Comparison of ENCODE assay signal across 17 cellular contexts in the genomic region with DNA sequence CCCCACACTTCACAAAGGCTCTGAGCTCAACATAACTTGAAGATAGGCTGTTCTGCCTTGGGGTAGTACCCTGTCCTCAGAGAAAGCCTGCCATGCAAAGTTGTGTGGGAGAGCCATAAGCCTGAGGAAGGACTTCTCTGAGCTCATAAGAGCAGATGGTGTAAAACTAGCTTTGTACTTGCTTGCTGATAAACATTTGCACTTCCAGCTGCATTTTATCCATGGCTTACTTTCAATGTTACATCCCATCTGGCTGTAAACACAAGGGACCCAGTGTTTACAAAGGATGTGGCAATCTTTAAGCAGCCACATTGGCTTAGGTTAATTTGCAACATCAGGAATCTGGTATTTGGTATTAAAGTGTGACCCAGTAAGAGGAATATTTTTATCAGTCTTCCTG.
A peak's percentile ranks its signal among the peaks of the same experiment; 100 is the strongest.
DNase-seq lines count a peak whose midpoint lies in the region; ATAC-seq, FAIRE-seq and TF ChIP-seq lines count a peak whose summit lies in the region.
"Had no signal": no experiment of that assay in that cellular context is flagged by ENCODE, and none has a peak within 500 bp of the region (broad histone marks: within the 10 kb centered on the region; RNA-seq: fewer than 3 reads in every experiment).

No MANE protein-coding gene starts in this region.

- H3K9me3 Mint-ChIP-seq in activated CD8-positive, alpha-beta T cell treated with anti-CD3 and anti-CD28 coated beads, Interleukin-2, amount 10 ng/mL, durations not matched to agents 7 days and 5 days (ENCODE audit: insufficient read depth): no peaks in the 10 kb centered on the region

- peak; percentile 96 for DNase-seq in NCI-H1694 treated with DMSO at 0.1 percent for 48 hours (lab: John Stamatoyannopoulos, UW)
- peak; percentile 36 for DNase-seq in HepG2 (ENCODE audit: low spot score)
- peak; percentile 36 for DNase-seq in testis
- no peak for DNase-seq in activated CD8-positive, alpha-beta T cell treated with anti-CD3 and anti-CD28 coated beads, Interleukin-2, amount 10 ng/mL, durations not matched to agents 7 days and 5 days
- DNase-seq in DMS114 treated with DMSO at 0.1 percent for 48 hours (lab: John Stamatoyannopoulos, UW; ENCODE audit: unreplicated experiment): no peak
- DNase-seq: activated CD4-positive, alpha-beta T cell treated with anti-CD3 and anti-CD28 coated beads for 48 hours; activated T-cell treated with anti-CD3 and anti-CD28 coated beads, Interleukin-2, amount 50 U/mL, for 48 hours; CD4-positive, alpha-beta T cell; colonic mucosa; esophagus squamous epithelium; GF-D8; NCI-H446 treated with DMSO at 0.1 percent for 48 hours; stimulated activated CD4-positive, alpha-beta T cell treated with anti-CD3 and anti-CD28 coated beads, Interleukin-4, amount 100 ng/mL, for 24 hours; uterus had no signal

- H3K27me3 Mint-ChIP-seq in activated CD8-positive, alpha-beta T cell treated with anti-CD3 and anti-CD28 coated beads, Interleukin-2, amount 10 ng/mL, durations not matched to agents 7 days and 5 days (ENCODE audit: low read depth): no peaks in the 10 kb centered on the region

- H4K20me1 ChIP-seq in HepG2 (ENCODE audit: insufficient read depth, low read length): no peaks in the 10 kb centered on the region

- no peak overlapping the region for H3K27ac ChIP-seq in HepG2 (ENCODE audit: extremely low read length, insufficient read depth, low read length)
- H3K27ac ChIP-seq in testis: peak overlapping the region; percentile 1 to 39
- H3K27ac ChIP-seq: adrenal gland, colonic mucosa, uterus had no signal

- POLR2A ChIA-PET in HepG2 (lab: Yijun Ruan, JAX): no interaction called here
- POLR2A ChIA-PET in activated CD8-positive, alpha-beta T cell treated with anti-CD3 and anti-CD28 coated beads, Interleukin-2, amount 10 ng/mL, durations not matched to agents 7 days and 5 days (lab: Charles Lee): no interaction called here

- H3K4me3 ChIP-seq in HepG2 (replicated peaks in 1 of 3; ENCODE audit: insufficient read depth in 1 of 3, low read depth in 2 of 3, low read length in 3 of 3) (no peak overlapping the region), testis (no peak overlapping the region)
- H3K4me3 ChIP-seq: adrenal gland, colonic mucosa, esophagus squamous epithelium, uterus had no signal

- intact Hi-C loops in HepG2 (cut with micrococcal nuclease; ENCODE audit: unreplicated experiment) (no loop called here), testis (cut with DNase I; ENCODE audit: low total_unique reads) (no loop called here)

- no TSS peak for BruUV-seq in HepG2 (replicated peaks; lab: Mats Ljungman, UMichigan)

- H3K79me2 ChIP-seq in HepG2 (ENCODE audit: insufficient read depth, low read length): no peaks in the 10 kb centered on the region

- in situ Hi-C loops in HepG2 (cut with HindIII; ENCODE audit: extremely low pct_ligation_motif_present, low pct_unique_long_range_greater_than_20kb): no loop called here

- TF ChIP-seq POLR2A in HepG2 (IDR thresholded peaks at IDR 0.05; ENCODE audit: insufficient read depth in 1 of 2, low read depth in 2 of 2, low read length in 2 of 2): no peak
- TF ChIP-seq POLR2A in testis (IDR thresholded peaks at IDR 0.05): no peak

- no peaks in the 10 kb centered on the region for H3K4me1 Mint-ChIP-seq in activated CD8-positive, alpha-beta T cell treated with anti-CD3 and anti-CD28 coated beads, Interleukin-2, amount 10 ng/mL, durations not matched to agents 7 days and 5 days (ENCODE audit: low read depth)

- ATAC-seq in HepG2 (peak; percentile 83), GM19452 (IDR thresholded peaks at IDR 0.05; ENCODE audit: unreplicated experiment) (no peak)
- ATAC-seq in activated CD8-positive, alpha-beta T cell treated with anti-CD3 and anti-CD28 coated beads, Interleukin-2, amount 10 ng/mL, durations not matched to agents 7 days and 5 days: no peak

- H3K9ac ChIP-seq in HepG2 (ENCODE audit: insufficient read depth, low read depth, low read length): no peak overlapping the region

- CTCF ChIA-PET in HepG2 (lab: Yijun Ruan, JAX; ENCODE audit: low intra/inter-chr PET ratio, low total read pairs): no interaction called here
- CTCF ChIA-PET in activated CD8-positive, alpha-beta T cell treated with anti-CD3 and anti-CD28 coated beads, Interleukin-2, amount 10 ng/mL, durations not matched to agents 7 days and 5 days (lab: Charles Lee): no interaction called here

- H3K36me3 Mint-ChIP-seq in activated CD8-positive, alpha-beta T cell treated with anti-CD3 and anti-CD28 coated beads, Interleukin-2, amount 10 ng/mL, durations not matched to agents 7 days and 5 days (ENCODE audit: low read depth): no peaks in the 10 kb centered on the region

- H3K4me1 ChIP-seq in HepG2 (ENCODE audit: insufficient read depth, low read length): peaks cover 30% of the 10 kb centered on the region
- peaks cover 5% of the 10 kb centered on the region for H3K4me1 ChIP-seq in testis
- H3K4me1 ChIP-seq: adrenal gland, colonic mucosa, esophagus squamous epithelium, uterus had no signal

- H3K27ac Mint-ChIP-seq in activated CD8-positive, alpha-beta T cell treated with anti-CD3 and anti-CD28 coated beads, Interleukin-2, amount 10 ng/mL, durations not matched to agents 7 days and 5 days: no peak overlapping the region
- H3K27ac Mint-ChIP-seq: CD4-positive, alpha-beta T cell had no signal

- TF ChIP-seq CTCF in HepG2 (CRISPR knock-in tag; IDR thresholded peaks at IDR 0.05) (no peak), testis (IDR thresholded peaks at IDR 0.05) (no peak)

- no peak overlapping the region for H2AFZ ChIP-seq in HepG2 (ENCODE audit: low read length)

- FAIRE-seq in endometrium (lab: Jason Lieb, UNC): peak; percentile 73
- peak; percentile 30 for FAIRE-seq in HepG2 (lab: Jason Lieb, UNC)

- H3K9me3 ChIP-seq in HepG2 (ENCODE audit: low read length) (no peaks in the 10 kb centered on the region), testis (no peaks in the 10 kb centered on the region)
- H3K9me3 ChIP-seq: adrenal gland, colonic mucosa, esophagus squamous epithelium, uterus had no signal

- no peak for TF ChIP-seq RAD21 in HepG2 (CRISPR knock-in tag; IDR thresholded peaks at IDR 0.05)

- H3K36me3 ChIP-seq in HepG2 (replicated peaks in 1 of 2; ENCODE audit: control insufficient read depth in 1 of 2, insufficient read depth in 2 of 2, low read length in 2 of 2): no peaks in the 10 kb centered on the region
- H3K36me3 ChIP-seq in testis (ENCODE audit: low read depth, missing control alignments): no peaks in the 10 kb centered on the region
- H3K36me3 ChIP-seq: adrenal gland, colonic mucosa, esophagus squamous epithelium, uterus had no signal

- no peak overlapping the region for H3K4me3 Mint-ChIP-seq in activated CD8-positive, alpha-beta T cell treated with anti-CD3 and anti-CD28 coated beads, Interleukin-2, amount 10 ng/mL, durations not matched to agents 7 days and 5 days
- H3K4me3 Mint-ChIP-seq: CD4-positive, alpha-beta T cell had no signal

- H3K27me3 ChIP-seq in HepG2 (ENCODE audit: control insufficient read depth in 1 of 2, insufficient read depth in 2 of 2, low read length in 2 of 2): no peaks in the 10 kb centered on the region
- no peaks in the 10 kb centered on the region for H3K27me3 ChIP-seq in testis
- H3K27me3 ChIP-seq: adrenal gland, colonic mucosa, esophagus squamous epithelium, uterus had no signal

- TF ChIP-seq EP300 in HepG2 (IDR thresholded peaks at IDR 0.05; ENCODE audit: low read depth in 2 of 2, low read length in 2 of 2) (peak in 1 of 2 experiments; percentile 23; a peak in 1 of 4 replicates), HepG2 (CRISPR knock-in tag; IDR thresholded peaks at IDR 0.05; ENCODE audit: borderline replicate concordance) (no peak)

- no peak overlapping the region; the same call in 1 of the 2 replicates for H3K4me2 ChIP-seq in HepG2 (ENCODE audit: low read depth, low read length)

TF ChIP-seq in HepG2, 621 proteins besides CTCF, POLR2A, EP300 and RAD21 (continues in another document):
- TF ChIP-seq CREM (IDR thresholded peaks at IDR 0.05) (no peak), CREM (CRISPR knock-in tag; IDR thresholded peaks at IDR 0.05) (no peak), NCOA2 (CRISPR knock-in tag; IDR thresholded peaks at IDR 0.05) (peak; percentile 35; the same call in 1 of the 2 replicates), ZNF558 (CRISPR knock-in tag; IDR thresholded peaks at IDR 0.05; ENCODE audit: borderline replicate concordance) (no peak), PITX1 (CRISPR knock-in tag; IDR thresholded peaks at IDR 0.05) (0 out of 2 replicates have a peak, but pooled peaks have one; percentile 21), ZFP36 (IDR thresholded peaks at IDR 0.05; ENCODE audit: borderline replicate concordance, low read depth, low read length, partially characterized antibody) (no peak), MED1 (CRISPR knock-in tag; IDR thresholded peaks at IDR 0.05) (peak; percentile 67; the same call in 1 of the 2 replicates), SIN3A (IDR thresholded peaks at IDR 0.05; ENCODE audit: borderline replicate concordance, low read depth, low read length) (no peak), MIXL1 (CRISPR knock-in tag; IDR thresholded peaks at IDR 0.05) (0 out of 2 replicates have a peak, but pooled peaks have one; percentile 41)
- TF ChIP-seq, protein P1, sequence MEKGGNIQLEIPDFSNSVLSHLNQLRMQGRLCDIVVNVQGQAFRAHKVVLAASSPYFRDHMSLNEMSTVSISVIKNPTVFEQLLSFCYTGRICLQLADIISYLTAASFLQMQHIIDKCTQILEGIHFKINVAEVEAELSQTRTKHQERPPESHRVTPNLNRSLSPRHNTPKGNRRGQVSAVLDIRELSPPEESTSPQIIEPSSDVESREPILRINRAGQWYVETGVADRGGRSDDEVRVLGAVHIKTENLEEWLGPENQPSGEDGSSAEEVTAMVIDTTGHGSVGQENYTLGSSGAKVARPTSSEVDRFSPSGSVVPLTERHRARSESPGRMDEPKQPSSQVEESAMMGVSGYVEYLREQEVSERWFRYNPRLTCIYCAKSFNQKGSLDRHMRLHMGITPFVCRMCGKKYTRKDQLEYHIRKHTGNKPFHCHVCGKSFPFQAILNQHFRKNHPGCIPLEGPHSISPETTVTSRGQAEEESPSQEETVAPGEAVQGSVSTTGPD (CRISPR knock-in tag; IDR thresholded peaks at IDR 0.05): no peak
- TF ChIP-seq, protein P2, sequence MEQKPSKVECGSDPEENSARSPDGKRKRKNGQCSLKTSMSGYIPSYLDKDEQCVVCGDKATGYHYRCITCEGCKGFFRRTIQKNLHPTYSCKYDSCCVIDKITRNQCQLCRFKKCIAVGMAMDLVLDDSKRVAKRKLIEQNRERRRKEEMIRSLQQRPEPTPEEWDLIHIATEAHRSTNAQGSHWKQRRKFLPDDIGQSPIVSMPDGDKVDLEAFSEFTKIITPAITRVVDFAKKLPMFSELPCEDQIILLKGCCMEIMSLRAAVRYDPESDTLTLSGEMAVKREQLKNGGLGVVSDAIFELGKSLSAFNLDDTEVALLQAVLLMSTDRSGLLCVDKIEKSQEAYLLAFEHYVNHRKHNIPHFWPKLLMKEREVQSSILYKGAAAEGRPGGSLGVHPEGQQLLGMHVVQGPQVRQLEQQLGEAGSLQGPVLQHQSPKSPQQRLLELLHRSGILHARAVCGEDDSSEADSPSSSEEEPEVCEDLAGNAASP (CRISPR knock-in tag; IDR thresholded peaks at IDR 0.05; ENCODE audit: borderline replicate concordance): 0 out of 2 replicates have a peak, but pooled peaks have one; percentile 19

Comparison
In these comparisons a context has a peak if more than half of its experiments do, and no peak if none do; other contexts are left out.
1. DNase-seq: peak in NCI-H1694 treated with DMSO at 0.1 percent for 48 hours (single experiment), HepG2 (single experiment) and testis (single experiment); none in activated CD8-positive, alpha-beta T cell treated with anti-CD3 and anti-CD28 coated beads, Interleukin-2, amount 10 ng/mL, durations not matched to agents 7 days and 5 days (single experiment) and DMS114 treated with DMSO at 0.1 percent for 48 hours (single experiment).